ENCODE assay signal across 26 cellular contexts in the genomic region with DNA sequence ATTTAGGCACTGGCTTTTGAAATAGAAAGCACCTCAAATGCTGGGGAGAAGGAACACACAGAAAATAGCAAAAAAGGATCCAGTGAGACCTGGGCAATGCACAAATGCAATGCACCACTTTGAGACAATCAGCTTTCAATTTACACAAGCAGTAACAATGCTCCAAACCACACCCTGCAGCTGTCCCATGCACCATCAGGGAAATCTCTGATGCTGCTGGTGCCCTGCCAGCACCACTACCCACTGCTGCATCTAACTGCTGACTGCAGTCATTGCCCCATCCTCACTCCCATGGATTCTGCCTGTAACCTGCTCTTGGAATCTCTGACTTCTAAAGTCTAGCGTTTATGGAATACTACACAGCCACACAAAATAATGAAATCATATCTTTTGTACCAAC. TPM values are rescaled to one million over a fixed set of nuclear protein-coding genes. Genes with fewer than 3 reads are reported as not detected.
"Had no signal": no experiment of that assay in that cellular context is flagged by ENCODE, and none has a peak within 500 bp of the region (broad histone marks: within the 10 kb centered on the region; RNA-seq: fewer than 3 reads in every experiment).

No MANE protein-coding gene starts in this region.

- H3K4me1 Mint-ChIP-seq: activated naive CD8-positive, alpha-beta T cell treated with anti-CD3 and anti-CD28 coated beads for 36 hours; nephron; T-cell had no signal

- H3K9me3 Mint-ChIP-seq: activated naive CD8-positive, alpha-beta T cell treated with anti-CD3 and anti-CD28 coated beads for 36 hours; T-helper 2 cell treated with Interferon-gamma antibody and Interleukin-4, amounts not matched to agents 5 μg/mL and 100 μg/mL, for 36 hours; type B pancreatic cell had no signal

- H3K27ac Mint-ChIP-seq: activated naive CD8-positive, alpha-beta T cell treated with anti-CD3 and anti-CD28 coated beads for 36 hours; nephron; stimulated activated naive CD8-positive, alpha-beta T cell treated with anti-CD3 and anti-CD28 coated beads, Interleukin-15, Interleukin-2, amounts not matched to agents 100 ng/mL and 50 ng/mL, for 24 hours; T-cell; T-helper 2 cell treated with Interferon-gamma antibody and Interleukin-4, amounts not matched to agents 5 μg/mL and 100 μg/mL, for 36 hours; type B pancreatic cell had no signal

- ATAC-seq: body of pancreas, gastroesophageal sphincter, left lobe of liver, lower lobe of right lung, right lobe of liver, T-cell had no signal

- H3K36me3 Mint-ChIP-seq: T-cell, type B pancreatic cell had no signal

- H3K4me3 Mint-ChIP-seq: activated naive CD8-positive, alpha-beta T cell treated with anti-CD3 and anti-CD28 coated beads for 36 hours; nephron; stimulated activated naive CD8-positive, alpha-beta T cell treated with anti-CD3 and anti-CD28 coated beads, Interleukin-15, Interleukin-2, amounts not matched to agents 100 ng/mL and 50 ng/mL, for 24 hours; T-cell; T-helper 2 cell treated with Interferon-gamma antibody and Interleukin-4, amounts not matched to agents 5 μg/mL and 100 μg/mL, for 36 hours; type B pancreatic cell had no signal

- DNase-seq: activated CD4-positive, alpha-beta T cell treated with anti-CD3 and anti-CD28 coated beads for 4 hours; activated CD4-positive, alpha-beta T cell treated with anti-CD3 and anti-CD28 coated beads, Interleukin-2, amount 50 U/mL, for 4 hours; activated effector memory CD4-positive, alpha-beta T cell treated with Interleukin-2 at 50 U/mL for 16 hours; activated naive CD4-positive, alpha-beta T cell treated with Interleukin-2 at 50 U/mL for 16 hours; activated naive CD8-positive, alpha-beta T cell treated with anti-CD3 and anti-CD28 coated beads for 36 hours; adrenal gland; aorta; body of pancreas; cerebellar nuclear complex; colonic mucosa; effector CD8-positive, alpha-beta T cell; esophagus squamous epithelium; head of caudate nucleus; hippocampal formation; lower lobe of right lung; mesenchymal stem cell; right lobe of liver; stimulated activated CD4-positive, alpha-beta T cell treated with anti-CD3 and anti-CD28 coated beads, Interleukin-12 subunit alpha, Interleukin-12 subunit beta, amount 100 ng/mL, for 4 hours; stimulated activated CD4-positive, alpha-beta T cell treated with anti-CD3 and anti-CD28 coated beads, Interleukin-4, amount 100 ng/mL, for 1 hour; T-cell had no signal

RNA-seq across cellular contexts. Expression of a gene that starts 21.0 kb away (rescaled TPM):
- total RNA-seq: activated naive CD8-positive, alpha-beta T cell treated with anti-CD3 and anti-CD28 coated beads for 36 hours; lower lobe of right lung had no signal
